8 cellular contexts compared by ENCODE assay signal in the genomic region with DNA sequence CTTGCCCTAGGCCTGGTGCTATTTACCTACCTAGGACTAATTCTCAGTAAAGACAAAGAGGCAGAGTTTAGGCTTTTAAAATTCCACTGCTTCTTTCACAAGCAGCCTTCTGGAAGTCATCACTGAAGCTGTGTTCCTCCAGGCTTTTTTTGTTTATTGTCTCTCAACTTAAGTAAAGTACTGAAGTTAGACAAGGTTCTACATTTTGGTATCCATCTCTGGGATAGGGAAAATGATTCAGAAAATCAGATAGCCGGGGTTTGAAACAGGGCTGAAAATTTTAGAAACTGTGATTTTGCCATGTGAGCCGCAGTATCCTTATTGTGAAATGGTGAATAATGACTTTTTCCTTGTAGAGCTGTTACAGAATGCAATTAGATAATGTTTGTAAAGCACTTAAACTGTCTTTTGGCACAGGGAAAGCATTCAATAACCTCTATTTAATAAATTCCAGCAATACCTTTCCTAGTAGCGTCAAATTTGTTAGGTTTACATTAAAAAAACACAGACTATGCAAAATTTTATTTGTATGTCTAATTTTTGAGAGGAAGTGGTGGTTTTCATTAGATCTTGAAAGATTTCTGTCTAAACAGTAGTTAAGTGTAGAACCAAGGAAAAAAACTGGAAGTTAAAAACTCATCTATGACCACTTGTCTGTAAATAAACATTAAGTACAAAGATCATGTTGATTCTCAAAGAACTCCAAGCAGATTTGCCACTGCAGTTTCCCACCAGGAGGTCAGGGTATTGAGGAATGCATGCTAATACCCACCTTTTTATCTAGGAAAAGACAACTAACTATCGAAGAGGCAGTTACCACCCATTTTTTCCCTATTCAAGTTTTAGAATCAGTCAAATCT. TPM values are rescaled to one million over a fixed set of nuclear protein-coding genes. Genes with fewer than 3 reads are reported as not detected.
DNase-seq lines count a peak whose midpoint lies in the region; FAIRE-seq and TF ChIP-seq lines count a peak whose summit lies in the region.

No MANE protein-coding gene starts in this region.

- peak overlapping the region; percentile 75 for H3K4me3 Mint-ChIP-seq in neural crest cell

- H3K4me3 ChIP-seq in MG63: peak overlapping the region; percentile 65
- H3K4me3 ChIP-seq in effector memory CD4-positive, alpha-beta T cell (ENCODE audit: insufficient read depth, low read depth, low read length, poor library complexity, severe bottlenecking): peak overlapping the region; percentile 90

- H3K27me3 Mint-ChIP-seq in neural crest cell (ENCODE audit: low read depth): peaks cover 21% of the 10 kb centered on the region

- no peak for TF ChIP-seq CTCF in neural crest cell (conservative IDR thresholded peaks at IDR 0.05)

- FAIRE-seq in RCC 7860 (lab: Jason Lieb, UNC): no peak

- H3K27me3 ChIP-seq in MG63: no peaks in the 10 kb centered on the region
- H3K27me3 ChIP-seq in effector memory CD4-positive, alpha-beta T cell (replicated peaks; ENCODE audit: control insufficient read depth, insufficient read depth, low read length, poor library complexity, severe bottlenecking): no peaks in the 10 kb centered on the region

- peaks cover 7% of the 10 kb centered on the region for H3K4me1 ChIP-seq in effector memory CD4-positive, alpha-beta T cell (ENCODE audit: control insufficient read depth, insufficient read depth, low read length, poor library complexity, severe bottlenecking)

- H3K4me1 Mint-ChIP-seq in neural crest cell: peaks cover 16% of the 10 kb centered on the region

- peaks cover 4% of the 10 kb centered on the region for H3K9me3 Mint-ChIP-seq in neural crest cell

- H3K9me3 ChIP-seq in MG63: no peaks in the 10 kb centered on the region
- H3K9me3 ChIP-seq in effector memory CD4-positive, alpha-beta T cell (ENCODE audit: control insufficient read depth, low read length): no peaks in the 10 kb centered on the region

- H3K36me3 Mint-ChIP-seq in neural crest cell (ENCODE audit: low read depth): no peaks in the 10 kb centered on the region

- H3K27ac Mint-ChIP-seq in neural crest cell (ENCODE audit: unreplicated experiment): no peak overlapping the region

- H3K27ac ChIP-seq in effector memory CD4-positive, alpha-beta T cell (ENCODE audit: insufficient read depth, low read length, poor library complexity, severe bottlenecking): no peak overlapping the region

- H3K36me3 ChIP-seq in MG63: peaks cover 43% of the 10 kb centered on the region
- H3K36me3 ChIP-seq in effector memory CD4-positive, alpha-beta T cell (ENCODE audit: control insufficient read depth, insufficient read depth, low read length): no peaks in the 10 kb centered on the region

- DNase-seq in CD1c-positive myeloid dendritic cell (ENCODE audit: extremely low spot score) (peak; percentile 50), MG63 (no peak), neural crest cell (ENCODE audit: low read depth, low spot score) (no peak), NCI-H510A treated with DMSO at 0.1 percent for 48 hours (lab: John Stamatoyannopoulos, UW) (no peak), cerebellar nuclear complex (lab: John Stamatoyannopoulos, UW) (no peak), RCC 7860 (ENCODE audit: low spot score) (no peak)
- no peak for DNase-seq in effector memory CD4-positive, alpha-beta T cell
- no peak for DNase-seq in activated CD8-positive, alpha-beta memory T cell treated with anti-CD3 and anti-CD28 coated beads for 24 hours

RNA-seq across cellular contexts. Expression of a gene that starts 2.2 kb away (rescaled TPM):
- total RNA-seq in MG63 (2014; rRNA removed; shearing (Covaris generic); ENCODE audit: low replicate concordance): 108 and 114 TPM in 2 replicates
- total RNA-seq in neural crest cell: 8.9 and 9.9 TPM in 2 replicates

Comparison
In these comparisons a context has a peak if more than half of its experiments do, and no peak if none do; other contexts are left out.
1. RNA of a gene that starts 2.2 kb away (total RNA-seq): 108 to 114 TPM in MG63; 8.9 to 9.9 TPM in neural crest cell; every median in the first group is over 10 times any median in the second.